8 cellular contexts compared by ENCODE assay signal in the genomic region with DNA sequence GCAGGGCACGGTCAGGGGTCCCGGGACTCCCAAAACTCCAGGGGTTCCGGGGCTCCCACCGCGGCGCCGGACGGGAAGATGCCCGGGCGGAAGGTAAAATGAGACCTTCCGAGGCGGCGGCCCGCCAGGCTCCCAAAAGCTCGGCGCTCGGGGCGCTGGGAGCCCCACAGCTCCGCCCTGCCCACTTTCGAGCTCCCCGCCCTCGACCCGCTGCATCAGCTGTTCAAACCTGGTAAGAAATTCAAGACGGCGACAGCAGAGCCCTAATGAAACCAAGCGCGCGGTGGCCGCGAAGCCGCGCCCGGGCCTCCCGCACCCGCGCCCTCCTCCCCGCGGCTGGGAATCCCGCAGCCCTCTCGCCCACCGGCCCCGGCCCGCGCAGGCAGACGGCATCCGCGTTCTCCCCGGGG. TPM values are rescaled to one million over a fixed set of nuclear protein-coding genes. Genes with fewer than 3 reads are reported as not detected.
DNase-seq lines count a peak whose midpoint lies in the region; ATAC-seq and TF ChIP-seq lines count a peak whose summit lies in the region.

No MANE protein-coding gene starts in this region.

- ATAC-seq in HG02938 (IDR thresholded peaks at IDR 0.05; ENCODE audit: unreplicated experiment) (peak; percentile 56), HG03108 (IDR thresholded peaks at IDR 0.05; ENCODE audit: unreplicated experiment) (no peak)

- TF ChIP-seq CTCF in colonic mucosa (IDR thresholded peaks at IDR 0.05) = no peak

- no peaks in the 10 kb centered on the region for H3K36me3 ChIP-seq in colonic mucosa
- H3K36me3 ChIP-seq in mesenchymal stem cell (ENCODE audit: control insufficient read depth in 1 of 2, insufficient read depth in 2 of 2, low read depth in 1 of 2, low read length in 2 of 2) = peaks cover 0 to 6% of the 10 kb centered on the region in 2 experiments
- no peaks in the 10 kb centered on the region for H3K36me3 ChIP-seq in stomach smooth muscle (ENCODE audit: control insufficient read depth in 2 of 2, insufficient read depth in 2 of 2, low read length in 2 of 2)

- H3K27me3 ChIP-seq in colonic mucosa (peaks cover 45% of the 10 kb centered on the region), mesenchymal stem cell (ENCODE audit: control insufficient read depth in 1 of 2, insufficient read depth in 1 of 2, low read length in 2 of 2) (peaks cover 29 to 75% of the 10 kb centered on the region in 2 experiments), stomach smooth muscle (ENCODE audit: control insufficient read depth in 1 of 2, insufficient read depth in 2 of 2, low read length in 2 of 2) (peaks cover 39 to 53% of the 10 kb centered on the region in 2 donors)

- no peaks in the 10 kb centered on the region for H3K9me3 ChIP-seq in colonic mucosa
- H3K9me3 ChIP-seq in mesenchymal stem cell (ENCODE audit: control insufficient read depth, low read length) = no peaks in the 10 kb centered on the region
- H3K9me3 ChIP-seq in stomach smooth muscle (ENCODE audit: control insufficient read depth in 2 of 2, low read length in 2 of 2) = no peaks in the 10 kb centered on the region

- H3K9ac ChIP-seq in colonic mucosa (ENCODE audit: low read depth in 2 of 2, low read length in 2 of 2) (peak overlapping the region in 1 of 2 donors; percentile 56), mesenchymal stem cell (ENCODE audit: low read length) (peak overlapping the region; percentile 83), stomach smooth muscle (ENCODE audit: low read length in 2 of 2) (no peak overlapping the region)

- H3K4me3 ChIP-seq in colonic mucosa (peak overlapping the region; percentile 64), mesenchymal stem cell (ENCODE audit: insufficient read depth in 1 of 2, low read depth in 1 of 2, low read length in 2 of 2) (peak overlapping the region; percentile 81), stomach smooth muscle (ENCODE audit: low read length in 2 of 2) (peak overlapping the region; percentile 1 to 74)

- no peak overlapping the region for H2BK15ac ChIP-seq in mesenchymal stem cell (ENCODE audit: low read depth, poor library complexity, severe bottlenecking)

- no peak overlapping the region for H3K23ac ChIP-seq in mesenchymal stem cell (ENCODE audit: low read length in 2 of 2)

- H3K79me1 ChIP-seq in mesenchymal stem cell (replicated peaks; ENCODE audit: low read length, poor library complexity, severe bottlenecking) = no peaks in the 10 kb centered on the region

- peak overlapping the region; percentile 72 for H2AFZ ChIP-seq in mesenchymal stem cell (ENCODE audit: low read depth, low read length)

- H3K4me1 ChIP-seq in colonic mucosa = no peaks in the 10 kb centered on the region
- H3K4me1 ChIP-seq in mesenchymal stem cell (ENCODE audit: control insufficient read depth, insufficient read depth, low read depth, low read length) = peaks cover 26% of the 10 kb centered on the region
- H3K4me1 ChIP-seq in stomach smooth muscle (ENCODE audit: control insufficient read depth, insufficient read depth, low read length) = peaks cover 23% of the 10 kb centered on the region

- no peak overlapping the region for H2AK5ac ChIP-seq in mesenchymal stem cell (ENCODE audit: low read length, severe bottlenecking)

- no peak overlapping the region for H2BK5ac ChIP-seq in mesenchymal stem cell (ENCODE audit: low read depth, low read length, poor library complexity, severe bottlenecking)

- under 1% methylated on average over 46 of the region's 48 CpGs for WGBS in mesenchymal stem cell

- H4K91ac ChIP-seq in mesenchymal stem cell (ENCODE audit: low read length) = no peak overlapping the region

- H3K27ac ChIP-seq in colonic mucosa (no peak overlapping the region), mesenchymal stem cell (ENCODE audit: low read length, poor library complexity, severe bottlenecking) (no peak overlapping the region), stomach smooth muscle (ENCODE audit: low read length) (no peak overlapping the region)

- H3K4ac ChIP-seq in mesenchymal stem cell (ENCODE audit: low read depth in 1 of 2, low read length in 2 of 2) = no peak overlapping the region

- intact Hi-C loops in colonic mucosa (cut with DNase I) = no loop called here

- H3K18ac ChIP-seq in mesenchymal stem cell (ENCODE audit: low read depth in 1 of 2, low read length in 2 of 2) = peak overlapping the region; percentile 17 to 77

- peak overlapping the region; percentile 94 for H3K4me2 ChIP-seq in mesenchymal stem cell (ENCODE audit: low read length, poor library complexity, severe bottlenecking)

- H4K8ac ChIP-seq in mesenchymal stem cell (ENCODE audit: low read length) = peak overlapping the region; percentile 20

- no peak overlapping the region for H2BK120ac ChIP-seq in mesenchymal stem cell (ENCODE audit: low read depth, low read length)

- no peak overlapping the region for H3K14ac ChIP-seq in mesenchymal stem cell (ENCODE audit: low read length in 2 of 2)

- DNase-seq in GM03348 (ENCODE audit: low spot score) (peak; percentile 80), T-helper 22 cell (ENCODE audit: low read depth) (peak; percentile 16), colonic mucosa (no peak), mesenchymal stem cell (peak; percentile 38), DMS153 (lab: John Stamatoyannopoulos, UW) (no peak)

- no peak overlapping the region for H2BK12ac ChIP-seq in mesenchymal stem cell (ENCODE audit: low read length in 2 of 2)

RNA-seq across cellular contexts. Expression of a gene that starts 0.4 kb away (rescaled TPM):
- 1 to 10 TPM; 1.2 to 2.6 TPM for total RNA-seq in colonic mucosa
- 1.8 TPM for polyA plus RNA-seq in mesenchymal stem cell (2013, experiment 1 of 2)
- polyA plus RNA-seq in mesenchymal stem cell (2013, experiment 2 of 2) = 1.5 TPM

RNA-seq across cellular contexts. Expression of a gene that starts 29.3 kb away (rescaled TPM):
- total RNA-seq in colonic mucosa = 10 to 100 TPM; 35.2 to 67.6 TPM
- 61.9 TPM for polyA plus RNA-seq in mesenchymal stem cell (2013, experiment 1 of 2)
- 64.3 TPM for polyA plus RNA-seq in mesenchymal stem cell (2013, experiment 2 of 2)

RNA-seq across cellular contexts. Expression of a gene that starts 34.1 kb away (rescaled TPM):
- total RNA-seq in colonic mucosa = 10 to 100 TPM; 57.8 to 88.6 TPM
- 38.3 TPM for polyA plus RNA-seq in mesenchymal stem cell (2013, experiment 1 of 2)
- 39.7 TPM for polyA plus RNA-seq in mesenchymal stem cell (2013, experiment 2 of 2)

Comparison
In these comparisons a context has a peak if more than half of its experiments do, and no peak if none do; other contexts are left out.
1. DNase-seq: peak in GM03348 (single experiment), T-helper 22 cell (single experiment) and mesenchymal stem cell (single experiment); none in colonic mucosa (single experiment) and DMS153 (single experiment).
2. Peak in every context shown above with its lines, with median percentiles within 50 percentile points of each other: H3K4me3 ChIP-seq.